Comparison of ENCODE assay signal across 20 cellular contexts in genomic region chr4:6207602-6208001, GRCh38. TPM values are rescaled to one million over a fixed set of nuclear protein-coding genes. Genes with fewer than 3 reads are reported as not detected.
"Had no signal": no experiment of that assay in that cellular context is flagged by ENCODE, and none has a peak within 500 bp of the region (broad histone marks: within the 10 kb centered on the region; RNA-seq: fewer than 3 reads in every experiment).

No MANE protein-coding gene starts in this region.

- H3K27ac Mint-ChIP-seq: activated CD4-positive, alpha-beta memory T cell treated with anti-CD3 and anti-CD28 coated beads, Interleukin-2, amount 10 ng/mL, durations not matched to agents 7 days and 5 days; activated CD8-positive, alpha-beta memory T cell treated with anti-CD3 and anti-CD28 coated beads, Interleukin-2, amount 10 ng/mL, durations not matched to agents 7 days and 5 days; activated naive CD8-positive, alpha-beta T cell; effector memory CD8-positive, alpha-beta T cell; progenitor cell of endocrine pancreas; stimulated activated naive CD8-positive, alpha-beta T cell treated with anti-CD3 and anti-CD28 coated beads, Interleukin-15, Interleukin-2, amounts not matched to agents 100 ng/mL and 50 ng/mL, for 24 hours; WTC11 had no signal

- H3K36me3 Mint-ChIP-seq: activated naive CD8-positive, alpha-beta T cell; WTC11 had no signal

- H3K36me3 ChIP-seq: esophagus squamous epithelium, heart right ventricle, suprapubic skin had no signal

- FAIRE-seq: small intestine had no signal

- H3K27me3 Mint-ChIP-seq: effector memory CD8-positive, alpha-beta T cell had no signal

- H3K9me3 ChIP-seq: esophagus squamous epithelium, suprapubic skin had no signal

- ATAC-seq: activated CD8-positive, alpha-beta memory T cell treated with anti-CD3 and anti-CD28 coated beads, Interleukin-2, amount 10 ng/mL, durations not matched to agents 7 days and 5 days; effector memory CD8-positive, alpha-beta T cell; left ventricle myocardium superior; right cardiac atrium; WTC11 had no signal

- H3K4me1 ChIP-seq: esophagus squamous epithelium, heart right ventricle, suprapubic skin had no signal

- H3K27ac ChIP-seq: esophagus squamous epithelium, heart right ventricle, suprapubic skin had no signal

- DNase-seq: activated CD4-positive, alpha-beta T cell treated with anti-CD3 and anti-CD28 coated beads for 48 hours; amniotic stem cell; dermis blood vessel endothelial cell; effector memory CD8-positive, alpha-beta T cell; esophagus squamous epithelium; heart right ventricle; left ventricle myocardium superior; occipital lobe; right cardiac atrium; small intestine; stimulated activated CD4-positive, alpha-beta T cell treated with anti-CD3 and anti-CD28 coated beads, Interleukin-15, amount 100 ng/mL, for 24 hours; stimulated activated CD4-positive, alpha-beta T cell treated with anti-CD3 and anti-CD28 coated beads, Interleukin-2, amount 100 ng/mL, for 48 hours; trophoblast cell had no signal

- H3K4me1 Mint-ChIP-seq: activated CD4-positive, alpha-beta memory T cell treated with anti-CD3 and anti-CD28 coated beads, Interleukin-2, amount 10 ng/mL, durations not matched to agents 7 days and 5 days; activated CD8-positive, alpha-beta memory T cell treated with anti-CD3 and anti-CD28 coated beads, Interleukin-2, amount 10 ng/mL, durations not matched to agents 7 days and 5 days had no signal

- H3K4me3 Mint-ChIP-seq: activated CD4-positive, alpha-beta memory T cell treated with anti-CD3 and anti-CD28 coated beads, Interleukin-2, amount 10 ng/mL, durations not matched to agents 7 days and 5 days; activated CD8-positive, alpha-beta memory T cell treated with anti-CD3 and anti-CD28 coated beads, Interleukin-2, amount 10 ng/mL, durations not matched to agents 7 days and 5 days; activated naive CD8-positive, alpha-beta T cell; effector memory CD8-positive, alpha-beta T cell; stimulated activated naive CD8-positive, alpha-beta T cell treated with anti-CD3 and anti-CD28 coated beads, Interleukin-15, Interleukin-2, amounts not matched to agents 100 ng/mL and 50 ng/mL, for 24 hours; WTC11 had no signal

- H3K4me3 ChIP-seq: esophagus squamous epithelium, heart right ventricle, suprapubic skin had no signal

- H3K9me3 Mint-ChIP-seq: activated CD4-positive, alpha-beta memory T cell treated with anti-CD3 and anti-CD28 coated beads, Interleukin-2, amount 10 ng/mL, durations not matched to agents 7 days and 5 days; effector memory CD8-positive, alpha-beta T cell; stimulated activated naive CD8-positive, alpha-beta T cell treated with anti-CD3 and anti-CD28 coated beads, Interleukin-15, Interleukin-2, amounts not matched to agents 100 ng/mL and 50 ng/mL, for 24 hours; WTC11 had no signal

RNA-seq across cellular contexts. Expression of gene JAKMIP1, which starts 7.3 kb away (rescaled TPM):
- total RNA-seq: dermis blood vessel endothelial cell, left ventricle myocardium superior had no signal
